Comparison of ENCODE assay signal across 12 cellular contexts in the genomic region with DNA sequence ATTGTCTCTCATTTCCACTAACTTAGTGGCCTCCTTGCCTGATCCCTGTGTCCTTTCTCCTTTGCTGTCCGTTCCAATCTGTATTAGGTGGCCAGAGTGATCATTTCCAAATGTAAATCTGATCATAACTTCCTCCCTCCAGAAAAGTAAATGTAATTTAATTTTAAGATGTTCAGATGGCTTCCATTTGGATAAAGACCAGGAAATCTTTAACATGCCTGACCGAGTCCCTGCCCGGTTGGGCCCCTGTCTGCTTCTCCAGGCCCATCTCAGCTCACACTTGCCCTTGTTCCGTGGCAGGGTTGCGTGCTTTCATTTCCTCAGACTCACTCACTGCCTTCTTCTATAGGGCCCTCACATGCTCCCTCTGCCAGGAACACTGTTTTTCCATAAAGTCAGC. TPM values are rescaled to one million over a fixed set of nuclear protein-coding genes. Genes with fewer than 3 reads are reported as not detected.
DNase-seq lines count a peak whose midpoint lies in the region; ATAC-seq and TF ChIP-seq lines count a peak whose summit lies in the region.
"Had no signal": no experiment of that assay in that cellular context is flagged by ENCODE, and none has a peak within 500 bp of the region (broad histone marks: within the 10 kb centered on the region; RNA-seq: fewer than 3 reads in every experiment).

No MANE protein-coding gene starts in this region.

- no peaks in the 10 kb centered on the region for H3K27me3 Mint-ChIP-seq in T-helper 2 cell treated with Interferon-gamma antibody and Interleukin-4, amounts not matched to agents 5 μg/mL and 100 μg/mL, for 36 hours (ENCODE audit: low read depth)
- H3K27me3 Mint-ChIP-seq in CD8-positive, alpha-beta T cell (ENCODE audit: low read depth): no peaks in the 10 kb centered on the region
- H3K27me3 Mint-ChIP-seq in activated B cell treated with CpG ODN at 0.5 μM for 24 hours: no peaks in the 10 kb centered on the region

- no peaks in the 10 kb centered on the region for H3K9me3 ChIP-seq in CD8-positive, alpha-beta T cell (ENCODE audit: low read length)
- H3K9me3 ChIP-seq: SJSA1 had no signal

- no peaks in the 10 kb centered on the region for H3K36me3 ChIP-seq in CD8-positive, alpha-beta T cell (ENCODE audit: insufficient read depth, low read length)
- H3K36me3 ChIP-seq: neural progenitor cell had no signal

- no peaks in the 10 kb centered on the region for H3K9me3 Mint-ChIP-seq in T-helper 2 cell treated with Interferon-gamma antibody and Interleukin-4, amounts not matched to agents 5 μg/mL and 100 μg/mL, for 36 hours
- H3K9me3 Mint-ChIP-seq in CD8-positive, alpha-beta T cell: no peaks in the 10 kb centered on the region
- no peaks in the 10 kb centered on the region for H3K9me3 Mint-ChIP-seq in activated B cell treated with CpG ODN at 0.5 μM for 24 hours
- H3K9me3 Mint-ChIP-seq: neural progenitor cell had no signal

- H3K27ac ChIP-seq in CD8-positive, alpha-beta T cell (ENCODE audit: low read depth, low read length): no peak overlapping the region
- H3K27ac ChIP-seq: neural progenitor cell, SJSA1, WERI-Rb-1 had no signal

- ATAC-seq in CD8-positive, alpha-beta T cell: no peak
- ATAC-seq in activated B cell treated with CpG ODN at 0.5 μM for 24 hours (ENCODE audit: low read depth): peak; percentile 56
- no peak for ATAC-seq in HG02884 (IDR thresholded peaks at IDR 0.05; ENCODE audit: unreplicated experiment)

- peak overlapping the region; percentile 7 for H3K27ac Mint-ChIP-seq in T-helper 2 cell treated with Interferon-gamma antibody and Interleukin-4, amounts not matched to agents 5 μg/mL and 100 μg/mL, for 36 hours
- H3K27ac Mint-ChIP-seq in CD8-positive, alpha-beta T cell: peak overlapping the region; percentile 41
- H3K27ac Mint-ChIP-seq in activated B cell treated with CpG ODN at 0.5 μM for 24 hours: peak overlapping the region; percentile 85
- H3K27ac Mint-ChIP-seq: neural progenitor cell had no signal

- H3K27me3 ChIP-seq in CD8-positive, alpha-beta T cell (ENCODE audit: insufficient read depth, low read length): no peaks in the 10 kb centered on the region
- H3K27me3 ChIP-seq: SJSA1 had no signal

- H3K36me3 Mint-ChIP-seq in T-helper 2 cell treated with Interferon-gamma antibody and Interleukin-4, amounts not matched to agents 5 μg/mL and 100 μg/mL, for 36 hours (ENCODE audit: low read depth): peaks cover 33% of the 10 kb centered on the region
- peaks cover 11% of the 10 kb centered on the region for H3K36me3 Mint-ChIP-seq in CD8-positive, alpha-beta T cell
- H3K36me3 Mint-ChIP-seq in activated B cell treated with CpG ODN at 0.5 μM for 24 hours (ENCODE audit: low read depth): peaks cover 55% of the 10 kb centered on the region

- H3K4me3 Mint-ChIP-seq in T-helper 2 cell treated with Interferon-gamma antibody and Interleukin-4, amounts not matched to agents 5 μg/mL and 100 μg/mL, for 36 hours: no peak overlapping the region
- H3K4me3 Mint-ChIP-seq in CD8-positive, alpha-beta T cell: peak overlapping the region; percentile 32
- peak overlapping the region; percentile 67 for H3K4me3 Mint-ChIP-seq in activated B cell treated with CpG ODN at 0.5 μM for 24 hours
- H3K4me3 Mint-ChIP-seq: neural progenitor cell had no signal

- H3K4me1 Mint-ChIP-seq in T-helper 2 cell treated with Interferon-gamma antibody and Interleukin-4, amounts not matched to agents 5 μg/mL and 100 μg/mL, for 36 hours (ENCODE audit: low read depth): peaks cover 62% of the 10 kb centered on the region
- H3K4me1 Mint-ChIP-seq in CD8-positive, alpha-beta T cell (ENCODE audit: low read depth): peaks cover 81% of the 10 kb centered on the region
- peaks cover 89% of the 10 kb centered on the region for H3K4me1 Mint-ChIP-seq in activated B cell treated with CpG ODN at 0.5 μM for 24 hours

- DNase-seq in T-helper 2 cell treated with Interferon-gamma antibody and Interleukin-4, amounts not matched to agents 5 μg/mL and 100 μg/mL, for 36 hours (ENCODE audit: low spot score): no peak
- DNase-seq in T-helper 2 cell: no peak
- no peak for DNase-seq in CD8-positive, alpha-beta T cell
- no peak for DNase-seq in activated B cell treated with CpG ODN at 0.5 μM for 24 hours
- DNase-seq in midbrain (lab: John Stamatoyannopoulos, UW): peak; percentile 12
- no peak for DNase-seq in iPS-NIHi11 (ENCODE audit: low spot score)
- no peak for DNase-seq in germinal center (ENCODE audit: low spot score)
- DNase-seq: 8988T, WERI-Rb-1 had no signal

- CTCF ChIA-PET in CD8-positive, alpha-beta T cell (lab: Charles Lee): interaction anchor here (1.4 kb wide), 1 partner anchor 15 kb away, joined by 4 read pairs; no protein-coding TSS in a partner anchor
- CTCF ChIA-PET in activated B cell treated with CpG ODN at 0.5 μM for 24 hours (lab: Charles Lee): interaction anchor here (1.1 kb wide), 1 partner anchor 15 kb away, joined by 3 read pairs; no protein-coding TSS in a partner anchor

- no peak overlapping the region for H3K4me3 ChIP-seq in CD8-positive, alpha-beta T cell (ENCODE audit: low read depth, low read length)
- H3K4me3 ChIP-seq: neural progenitor cell, SJSA1 had no signal

- TF ChIP-seq CTCF in CD8-positive, alpha-beta T cell (IDR thresholded peaks at IDR 0.05): no peak
- no peak for TF ChIP-seq CTCF in activated B cell treated with CpG ODN at 0.5 μM for 24 hours (IDR thresholded peaks at IDR 0.05)

- intact Hi-C loops in CD8-positive, alpha-beta T cell (cut with DNase I, micrococcal nuclease): no loop called here
- intact Hi-C loops in activated B cell treated with CpG ODN at 0.5 μM for 24 hours (cut with micrococcal nuclease): no loop called here

- POLR2A ChIA-PET in CD8-positive, alpha-beta T cell (lab: Charles Lee): no interaction called here
- POLR2A ChIA-PET in activated B cell treated with CpG ODN at 0.5 μM for 24 hours (lab: Charles Lee): interaction anchor here (1.5 kb wide), 2 partner anchors 15 to 40 kb away, joined by 3 to 7 read pairs; no protein-coding TSS in a partner anchor

- peaks cover 68% of the 10 kb centered on the region for H3K4me1 ChIP-seq in CD8-positive, alpha-beta T cell (ENCODE audit: insufficient read depth, low read length)

RNA-seq across cellular contexts. Expression of a gene that starts 7.6 kb away (rescaled TPM):
- total RNA-seq in CD8-positive, alpha-beta T cell: 10 to 100 TPM; 19.1 TPM
- total RNA-seq in activated B cell treated with CpG ODN at 0.5 μM for 24 hours: 92.8 and 102 TPM in 2 replicates

Comparison
In these comparisons a context has a peak if more than half of its experiments do, and no peak if none do; other contexts are left out.
1. H3K27ac Mint-ChIP-seq: peak in every context shown above with its lines; median percentile 85 in activated B cell treated with CpG ODN at 0.5 μM for 24 hours; 41 in CD8-positive, alpha-beta T cell; 7 in T-helper 2 cell treated with Interferon-gamma antibody and Interleukin-4, amounts not matched to agents 5 μg/mL and 100 μg/mL, for 36 hours.